Comparison of ENCODE assay signal across 15 cellular contexts in genomic region chr5:124064956-124065355, GRCh38.
"Had no signal": no experiment of that assay in that cellular context is flagged by ENCODE, and none has a peak within 500 bp of the region (broad histone marks: within the 10 kb centered on the region; RNA-seq: fewer than 3 reads in every experiment).

No MANE protein-coding gene starts in this region.

- H3K9me3 ChIP-seq: pancreas, thyroid gland had no signal

- H3K36me3 ChIP-seq: pancreas, thyroid gland had no signal

- DNase-seq: activated CD4-positive, alpha-beta T cell treated with anti-CD3 and anti-CD28 coated beads, Interleukin-2, amount 10 ng/mL, durations not matched to agents 24 days and 14 days; activated CD4-positive, CD25-positive, alpha-beta regulatory T cell; activated naive CD4-positive, alpha-beta T cell treated with Interleukin-2 at 50 U/mL for 16 hours; anterior cingulate cortex; cerebellar nuclear complex; immature natural killer cell; naive B cell; pancreas; retina; stimulated activated CD4-positive, alpha-beta T cell treated with anti-CD3 and anti-CD28 coated beads, Interleukin-2, amount 100 ng/mL, for 48 hours; T-helper 2 cell; thyroid gland had no signal

- H3K27me3 ChIP-seq: pancreas, thyroid gland had no signal

- ATAC-seq: pancreas; stimulated activated memory B cell treated with anti-CD40 and anti-IgM and Interleukin-4, amounts not matched to agents 10 μg/mL and 1 μg/mL and 100 μg/mL, for 72 hours had no signal

- H3K27ac ChIP-seq: pancreas, thyroid gland had no signal

- H3K4me3 ChIP-seq: lung, pancreas, thyroid gland had no signal

- FAIRE-seq: pancreas, TTC549 had no signal
